9 cellular contexts compared by ENCODE assay signal in genomic region chr10:102712843-102713242, GRCh38. TPM values are rescaled to one million over a fixed set of nuclear protein-coding genes. Genes with fewer than 3 reads are reported as not detected.
A peak's percentile ranks its signal among the peaks of the same experiment; 100 is the strongest.
DNase-seq lines count a peak whose midpoint lies in the region; ATAC-seq and TF ChIP-seq lines count a peak whose summit lies in the region.
"Had no signal": no experiment of that assay in that cellular context is flagged by ENCODE, and none has a peak within 500 bp of the region (broad histone marks: within the 10 kb centered on the region; RNA-seq: fewer than 3 reads in every experiment).

No MANE protein-coding gene starts in this region.

- H3K27ac ChIP-seq in OCI-LY7 (ENCODE audit: low read depth, low read length, poor library complexity, severe bottlenecking), result peak overlapping the region; percentile 84

- DNase-seq in OCI-LY7 (ENCODE audit: low spot score), result no peak
- DNase-seq in osteocyte (ENCODE audit: extremely low spot score, unreplicated experiment), result no peak
- no peak for DNase-seq in NCI-H2171 (lab: John Stamatoyannopoulos, UW)
- no peak for DNase-seq in UCSD-AML1 (lab: John Stamatoyannopoulos, UW; ENCODE audit: unreplicated experiment)
- DNase-seq: NCI-H446 had no signal

- H3K4me2 ChIP-seq in OCI-LY7 (ENCODE audit: low read length), result peak overlapping the region; percentile 80

- no TSS peak for BruUV-seq in OCI-LY7 (replicated peaks; lab: Mats Ljungman, UMichigan)

- H3K9ac ChIP-seq in ES-I3 (ENCODE audit: low read depth, low read length), result peak overlapping the region; percentile 88
- H3K9ac ChIP-seq in endocrine pancreas (ENCODE audit: control insufficient read depth, insufficient read depth, low read length), result no peak overlapping the region

- H3K36me3 ChIP-seq in ES-I3 (ENCODE audit: insufficient read depth, low read length) (no peaks in the 10 kb centered on the region), OCI-LY7 (ENCODE audit: insufficient read depth, low read length) (peaks cover 10% of the 10 kb centered on the region; the same call in 1 of the 2 replicates), endocrine pancreas (ENCODE audit: control insufficient read depth, insufficient read depth, low read length) (no peaks in the 10 kb centered on the region)

- H3K9me2 ChIP-seq in OCI-LY7 (ENCODE audit: insufficient read depth, low read length), result no peaks in the 10 kb centered on the region

- ATAC-seq in HG02885 (IDR thresholded peaks at IDR 0.05; ENCODE audit: poor library complexity, unreplicated experiment), result no peak
- no peak for ATAC-seq in GM19452 (IDR thresholded peaks at IDR 0.05; ENCODE audit: unreplicated experiment)

- H4K20me1 ChIP-seq in OCI-LY7 (ENCODE audit: insufficient read depth, low read length), result peaks cover 2% of the 10 kb centered on the region; the same call in 1 of the 2 replicates

- no peaks in the 10 kb centered on the region for H3K27me3 ChIP-seq in endocrine pancreas (ENCODE audit: control insufficient read depth, insufficient read depth, low read length)

- no peaks in the 10 kb centered on the region for H3K27me3 Mint-ChIP-seq in osteocyte (ENCODE audit: unreplicated experiment)

- H3K4me1 ChIP-seq in ES-I3 (ENCODE audit: insufficient read depth, low read length), result peaks cover 12% of the 10 kb centered on the region
- H3K4me1 ChIP-seq in OCI-LY7 (ENCODE audit: insufficient read depth, low read length, poor library complexity, severe bottlenecking), result peaks cover 54% of the 10 kb centered on the region
- peaks cover 20% of the 10 kb centered on the region for H3K4me1 ChIP-seq in endocrine pancreas (ENCODE audit: control insufficient read depth, insufficient read depth, low read length)

- H3K4me3 Mint-ChIP-seq in osteocyte (ENCODE audit: unreplicated experiment), result peak overlapping the region; percentile 85

- peaks cover 76% of the 10 kb centered on the region for H3K79me2 ChIP-seq in OCI-LY7 (ENCODE audit: insufficient read depth, low read depth, low read length)

- POLR2A ChIA-PET in OCI-LY7 (lab: Charles Lee), result interaction anchor here (0.6 to 2.5 kb wide), 15 partner anchors 10 to 1293 kb away, joined by 3 to 10 read pairs (median 4); partner anchors contain the start of genes TRIM8 and WBP1L

- intact Hi-C loops in OCI-LY7 (cut with micrococcal nuclease; ENCODE audit: unreplicated experiment), result loop anchor here (1.0 to 10.0 kb wide), 4 partner anchors 51 to 598 kb away; partner anchors contain the start of genes ACTR1A and SUFU

- H2AFZ ChIP-seq in OCI-LY7 (ENCODE audit: low read length), result peak overlapping the region; percentile 90; the same call in 1 of the 2 replicates

- no peaks in the 10 kb centered on the region for H3K9me3 Mint-ChIP-seq in osteocyte (ENCODE audit: unreplicated experiment)

- CTCF ChIA-PET in OCI-LY7 (lab: Charles Lee; ENCODE audit: unreplicated experiment), result no interaction called here

- H3K4me1 Mint-ChIP-seq in osteocyte (ENCODE audit: unreplicated experiment), result peaks cover 46% of the 10 kb centered on the region

- H3K4me3 ChIP-seq in OCI-LY7 (ENCODE audit: low read depth, low read length, poor library complexity, severe bottlenecking), result peak overlapping the region; percentile 77
- peak overlapping the region; percentile 72 for H3K4me3 ChIP-seq in endocrine pancreas (ENCODE audit: control insufficient read depth, insufficient read depth, low read length)

- H3K9me3 ChIP-seq in ES-I3 (ENCODE audit: control insufficient read depth, insufficient read depth, low read length) (no peaks in the 10 kb centered on the region), OCI-LY7 (ENCODE audit: low read length) (no peaks in the 10 kb centered on the region), endocrine pancreas (ENCODE audit: control insufficient read depth, low read length) (no peaks in the 10 kb centered on the region)

- TF ChIP-seq CTCF in OCI-LY7 (conservative IDR thresholded peaks at IDR 0.05; ENCODE audit: low read length) (no peak), osteocyte (IDR thresholded peaks at IDR 0.05) (no peak)

- no peaks in the 10 kb centered on the region for H3K36me3 Mint-ChIP-seq in osteocyte (ENCODE audit: unreplicated experiment)

- H3K27ac Mint-ChIP-seq in osteocyte (ENCODE audit: unreplicated experiment), result peak overlapping the region; percentile 89

RNA-seq across cellular contexts. Expression of gene ARL3, which starts 1.4 kb away (rescaled TPM):
- total RNA-seq in OCI-LY7 (2014; rRNA removed; shearing (Covaris generic)), result 7.3 and 8.1 TPM in 2 replicates
- total RNA-seq in OCI-LY7 (2022) (11.7 and 12.5 TPM in 2 replicates), osteocyte (11.6 and 12.6 TPM in 2 replicates)

RNA-seq across cellular contexts. Expression of gene SFXN2, which starts 1.6 kb away (rescaled TPM):
- 26.9 and 38.1 TPM in 2 replicates for total RNA-seq in OCI-LY7 (2014; rRNA removed; shearing (Covaris generic))
- total RNA-seq in OCI-LY7 (2022) (43.0 and 45.1 TPM in 2 replicates), osteocyte (6.9 and 8.1 TPM in 2 replicates)

RNA-seq across cellular contexts. Expression of gene WBP1L, which starts 30.9 kb away (rescaled TPM):
- total RNA-seq in OCI-LY7 (2014; rRNA removed; shearing (Covaris generic)), result 12.5 and 17.6 TPM in 2 replicates
- total RNA-seq in OCI-LY7 (2022), result 22.3 and 24.4 TPM in 2 replicates
- 66.7 and 68.7 TPM in 2 replicates for total RNA-seq in osteocyte
